In genomic region chr2:112627060-112628040, GRCh38 we compare ENCODE assay signal across 8 cellular contexts. TPM values are rescaled to one million over a fixed set of nuclear protein-coding genes. Genes with fewer than 3 reads are reported as not detected.
A peak's percentile ranks its signal among the peaks of the same experiment; 100 is the strongest.
DNase-seq lines count a peak whose midpoint lies in the region; ATAC-seq, FAIRE-seq and TF ChIP-seq lines count a peak whose summit lies in the region.

No MANE protein-coding gene starts in this region.

- peak; percentile 73 for FAIRE-seq in H54 (lab: Jason Lieb, UNC)

- peaks cover 60 to 75% of the 10 kb centered on the region in 2 donors for H3K4me1 Mint-ChIP-seq in natural killer cell treated with Interleukin-12 subunit alpha and Interleukin-12 subunit beta and Interleukin-15 and Interleukin-18, amount 100 ng/mL, for 72 hours (ENCODE audit: low read depth in 2 of 2)

- ATAC-seq in SK-N-SH treated with all-trans-retinoic acid at 6 μM for 48 hours (peak; percentile 79), HG03457 (IDR thresholded peaks at IDR 0.05; ENCODE audit: unreplicated experiment) (no peak), HG02870 (IDR thresholded peaks at IDR 0.05; ENCODE audit: unreplicated experiment) (no peak)
- peak; percentile 17 to 21 for ATAC-seq in natural killer cell treated with Interleukin-12 subunit alpha and Interleukin-12 subunit beta and Interleukin-15 and Interleukin-18, amount 100 ng/mL, for 72 hours

- peak overlapping the region; percentile 74 for H3K4me3 Mint-ChIP-seq in natural killer cell treated with Interleukin-12 subunit alpha and Interleukin-12 subunit beta and Interleukin-15 and Interleukin-18, amount 100 ng/mL, for 72 hours

- no peaks in the 10 kb centered on the region for H3K36me3 Mint-ChIP-seq in natural killer cell treated with Interleukin-12 subunit alpha and Interleukin-12 subunit beta and Interleukin-15 and Interleukin-18, amount 100 ng/mL, for 72 hours

- TF ChIP-seq POLR2A in H54 (IDR thresholded peaks at IDR 0.05; ENCODE audit: low read depth, low read length), result 0 out of 2 replicates have a peak, but pooled peaks have one; percentile 27

- DNase-seq in H54 (ENCODE audit: insufficient read length, low spot score) (no peak), epidermal melanocyte (ENCODE audit: insufficient read length, low spot score) (peak; percentile 39), DMS153 treated with DMSO at 0.1 percent for 48 hours (lab: John Stamatoyannopoulos, UW; ENCODE audit: unreplicated experiment) (no peak), NCI-H2081 treated with DMSO at 0.1 percent for 48 hours (lab: John Stamatoyannopoulos, UW) (no peak)
- DNase-seq in natural killer cell treated with Interleukin-12 subunit alpha and Interleukin-12 subunit beta and Interleukin-15 and Interleukin-18, amount 100 ng/mL, for 72 hours (ENCODE audit: low spot score), result no peak

- peak overlapping the region; percentile 72 to 77 for H3K27ac Mint-ChIP-seq in natural killer cell treated with Interleukin-12 subunit alpha and Interleukin-12 subunit beta and Interleukin-15 and Interleukin-18, amount 100 ng/mL, for 72 hours

- no peaks in the 10 kb centered on the region for H3K9me3 Mint-ChIP-seq in natural killer cell treated with Interleukin-12 subunit alpha and Interleukin-12 subunit beta and Interleukin-15 and Interleukin-18, amount 100 ng/mL, for 72 hours

- H3K27me3 Mint-ChIP-seq in natural killer cell treated with Interleukin-12 subunit alpha and Interleukin-12 subunit beta and Interleukin-15 and Interleukin-18, amount 100 ng/mL, for 72 hours, result no peaks in the 10 kb centered on the region

TF ChIP-seq in SK-N-SH treated with all-trans-retinoic acid at 6 μM for 48 hours, 23 proteins besides CTCF, POLR2A, EP300 and RAD21:
- TF ChIP-seq CREB5 (CRISPR knock-in tag; IDR thresholded peaks at IDR 0.05; ENCODE audit: low read depth) (no peak), ZNF565 (CRISPR knock-in tag; conservative IDR thresholded peaks at IDR 0.05; ENCODE audit: low read depth) (no peak), ZFP3 (CRISPR knock-in tag; IDR thresholded peaks at IDR 0.05) (no peak), CSDC2 (CRISPR knock-in tag; IDR thresholded peaks at IDR 0.05) (no peak), OSR1 (CRISPR knock-in tag; IDR thresholded peaks at IDR 0.05) (no peak), TCF4 (CRISPR knock-in tag; IDR thresholded peaks at IDR 0.05; ENCODE audit: borderline replicate concordance) (no peak), BACH2 (CRISPR knock-in tag; IDR thresholded peaks at IDR 0.05; ENCODE audit: borderline replicate concordance) (no peak), ISL1 (CRISPR knock-in tag; IDR thresholded peaks at IDR 0.05) (no peak), ZNF8 (CRISPR knock-in tag; IDR thresholded peaks at IDR 0.05) (no peak), SNAI2 (CRISPR knock-in tag; IDR thresholded peaks at IDR 0.05) (no peak), ZNF70 (CRISPR knock-in tag; IDR thresholded peaks at IDR 0.05) (no peak), TOX (CRISPR knock-in tag; IDR thresholded peaks at IDR 0.05; ENCODE audit: borderline replicate concordance) (no peak), RARB (CRISPR knock-in tag; IDR thresholded peaks at IDR 0.05) (no peak), GLIS3 (CRISPR knock-in tag; IDR thresholded peaks at IDR 0.05) (no peak)
- TF ChIP-seq, protein P1, sequence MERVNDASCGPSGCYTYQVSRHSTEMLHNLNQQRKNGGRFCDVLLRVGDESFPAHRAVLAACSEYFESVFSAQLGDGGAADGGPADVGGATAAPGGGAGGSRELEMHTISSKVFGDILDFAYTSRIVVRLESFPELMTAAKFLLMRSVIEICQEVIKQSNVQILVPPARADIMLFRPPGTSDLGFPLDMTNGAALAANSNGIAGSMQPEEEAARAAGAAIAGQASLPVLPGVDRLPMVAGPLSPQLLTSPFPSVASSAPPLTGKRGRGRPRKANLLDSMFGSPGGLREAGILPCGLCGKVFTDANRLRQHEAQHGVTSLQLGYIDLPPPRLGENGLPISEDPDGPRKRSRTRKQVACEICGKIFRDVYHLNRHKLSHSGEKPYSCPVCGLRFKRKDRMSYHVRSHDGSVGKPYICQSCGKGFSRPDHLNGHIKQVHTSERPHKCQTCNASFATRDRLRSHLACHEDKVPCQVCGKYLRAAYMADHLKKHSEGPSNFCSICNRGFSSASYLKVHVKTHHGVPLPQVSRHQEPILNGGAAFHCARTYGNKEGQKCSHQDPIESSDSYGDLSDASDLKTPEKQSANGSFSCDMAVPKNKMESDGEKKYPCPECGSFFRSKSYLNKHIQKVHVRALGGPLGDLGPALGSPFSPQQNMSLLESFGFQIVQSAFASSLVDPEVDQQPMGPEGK (CRISPR knock-in tag; IDR thresholded peaks at IDR 0.05; ENCODE audit: borderline replicate concordance), result no peak
- TF ChIP-seq, protein P2, sequence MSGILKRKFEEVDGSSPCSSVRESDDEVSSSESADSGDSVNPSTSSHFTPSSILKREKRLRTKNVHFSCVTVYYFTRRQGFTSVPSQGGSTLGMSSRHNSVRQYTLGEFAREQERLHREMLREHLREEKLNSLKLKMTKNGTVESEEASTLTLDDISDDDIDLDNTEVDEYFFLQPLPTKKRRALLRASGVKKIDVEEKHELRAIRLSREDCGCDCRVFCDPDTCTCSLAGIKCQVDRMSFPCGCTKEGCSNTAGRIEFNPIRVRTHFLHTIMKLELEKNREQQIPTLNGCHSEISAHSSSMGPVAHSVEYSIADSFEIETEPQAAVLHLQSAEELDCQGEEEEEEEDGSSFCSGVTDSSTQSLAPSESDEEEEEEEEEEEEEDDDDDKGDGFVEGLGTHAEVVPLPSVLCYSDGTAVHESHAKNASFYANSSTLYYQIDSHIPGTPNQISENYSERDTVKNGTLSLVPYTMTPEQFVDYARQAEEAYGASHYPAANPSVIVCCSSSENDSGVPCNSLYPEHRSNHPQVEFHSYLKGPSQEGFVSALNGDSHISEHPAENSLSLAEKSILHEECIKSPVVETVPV (CRISPR knock-in tag; IDR thresholded peaks at IDR 0.05), result no peak
- TF ChIP-seq, protein P3, sequence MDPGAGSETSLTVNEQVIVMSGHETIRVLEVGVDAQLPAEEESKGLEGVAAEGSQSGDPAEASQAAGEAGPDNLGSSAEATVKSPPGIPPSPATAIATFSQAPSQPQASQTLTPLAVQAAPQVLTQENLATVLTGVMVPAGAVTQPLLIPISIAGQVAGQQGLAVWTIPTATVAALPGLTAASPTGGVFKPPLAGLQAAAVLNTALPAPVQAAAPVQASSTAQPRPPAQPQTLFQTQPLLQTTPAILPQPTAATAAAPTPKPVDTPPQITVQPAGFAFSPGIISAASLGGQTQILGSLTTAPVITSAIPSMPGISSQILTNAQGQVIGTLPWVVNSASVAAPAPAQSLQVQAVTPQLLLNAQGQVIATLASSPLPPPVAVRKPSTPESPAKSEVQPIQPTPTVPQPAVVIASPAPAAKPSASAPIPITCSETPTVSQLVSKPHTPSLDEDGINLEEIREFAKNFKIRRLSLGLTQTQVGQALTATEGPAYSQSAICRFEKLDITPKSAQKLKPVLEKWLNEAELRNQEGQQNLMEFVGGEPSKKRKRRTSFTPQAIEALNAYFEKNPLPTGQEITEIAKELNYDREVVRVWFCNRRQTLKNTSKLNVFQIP (CRISPR knock-in tag; IDR thresholded peaks at IDR 0.05; ENCODE audit: borderline replicate concordance, low read depth), result no peak
- TF ChIP-seq, protein P4, sequence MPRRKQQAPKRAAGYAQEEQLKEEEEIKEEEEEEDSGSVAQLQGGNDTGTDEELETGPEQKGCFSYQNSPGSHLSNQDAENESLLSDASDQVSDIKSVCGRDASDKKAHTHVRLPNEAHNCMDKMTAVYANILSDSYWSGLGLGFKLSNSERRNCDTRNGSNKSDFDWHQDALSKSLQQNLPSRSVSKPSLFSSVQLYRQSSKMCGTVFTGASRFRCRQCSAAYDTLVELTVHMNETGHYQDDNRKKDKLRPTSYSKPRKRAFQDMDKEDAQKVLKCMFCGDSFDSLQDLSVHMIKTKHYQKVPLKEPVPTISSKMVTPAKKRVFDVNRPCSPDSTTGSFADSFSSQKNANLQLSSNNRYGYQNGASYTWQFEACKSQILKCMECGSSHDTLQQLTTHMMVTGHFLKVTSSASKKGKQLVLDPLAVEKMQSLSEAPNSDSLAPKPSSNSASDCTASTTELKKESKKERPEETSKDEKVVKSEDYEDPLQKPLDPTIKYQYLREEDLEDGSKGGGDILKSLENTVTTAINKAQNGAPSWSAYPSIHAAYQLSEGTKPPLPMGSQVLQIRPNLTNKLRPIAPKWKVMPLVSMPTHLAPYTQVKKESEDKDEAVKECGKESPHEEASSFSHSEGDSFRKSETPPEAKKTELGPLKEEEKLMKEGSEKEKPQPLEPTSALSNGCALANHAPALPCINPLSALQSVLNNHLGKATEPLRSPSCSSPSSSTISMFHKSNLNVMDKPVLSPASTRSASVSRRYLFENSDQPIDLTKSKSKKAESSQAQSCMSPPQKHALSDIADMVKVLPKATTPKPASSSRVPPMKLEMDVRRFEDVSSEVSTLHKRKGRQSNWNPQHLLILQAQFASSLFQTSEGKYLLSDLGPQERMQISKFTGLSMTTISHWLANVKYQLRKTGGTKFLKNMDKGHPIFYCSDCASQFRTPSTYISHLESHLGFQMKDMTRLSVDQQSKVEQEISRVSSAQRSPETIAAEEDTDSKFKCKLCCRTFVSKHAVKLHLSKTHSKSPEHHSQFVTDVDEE (CRISPR knock-in tag; IDR thresholded peaks at IDR 0.05), result no peak
TF ChIP-seq in SK-N-SH treated with all-trans-retinoic acid at 6 μM for 48 hours: peak in this region for 0.

RNA-seq across cellular contexts. Expression of gene SLC20A1, which starts 18.4 kb away (rescaled TPM):
- 100 to 1,000 TPM; 125 to 168 TPM for total RNA-seq in natural killer cell treated with Interleukin-12 subunit alpha and Interleukin-12 subunit beta and Interleukin-15 and Interleukin-18, amount 100 ng/mL, for 72 hours

RNA-seq across cellular contexts. Expression of gene CHCHD5, which starts 42.9 kb away (rescaled TPM):
- total RNA-seq in natural killer cell treated with Interleukin-12 subunit alpha and Interleukin-12 subunit beta and Interleukin-15 and Interleukin-18, amount 100 ng/mL, for 72 hours, result 10 to 100 TPM; 22.0 to 25.7 TPM

Comparison
In these comparisons a context has a peak if more than half of its experiments do, and no peak if none do; other contexts are left out.
1. ATAC-seq: peak in SK-N-SH treated with all-trans-retinoic acid at 6 μM for 48 hours (single experiment) and natural killer cell treated with Interleukin-12 subunit alpha and Interleukin-12 subunit beta and Interleukin-15 and Interleukin-18, amount 100 ng/mL, for 72 hours (2 of 2); none in HG03457 (single experiment) and HG02870 (single experiment).